In genomic region chr4:93897559-93897958, GRCh38 we compare ENCODE assay signal across 8 cellular contexts.
DNase-seq lines count a peak whose midpoint lies in the region; ATAC-seq and TF ChIP-seq lines count a peak whose summit lies in the region.

No MANE protein-coding gene starts in this region.

- no peaks in the 10 kb centered on the region for H3K9me3 ChIP-seq in CD4-positive, alpha-beta memory T cell (ENCODE audit: control insufficient read depth in 1 of 2, low read length in 2 of 2)

- H3K27me3 ChIP-seq in mesendoderm (ENCODE audit: insufficient read depth, low read length, poor library complexity) = no peaks in the 10 kb centered on the region
- no peaks in the 10 kb centered on the region for H3K27me3 ChIP-seq in CD4-positive, alpha-beta memory T cell (ENCODE audit: insufficient read depth, low read length)

- no peaks in the 10 kb centered on the region for H3K79me1 ChIP-seq in mesendoderm (ENCODE audit: low read length)

- no peak overlapping the region for H3K4me3 ChIP-seq in mesendoderm (ENCODE audit: low read length)
- H3K4me3 ChIP-seq in CD4-positive, alpha-beta memory T cell (ENCODE audit: low read length in 2 of 2) = no peak overlapping the region

- no peak overlapping the region for H2BK5ac ChIP-seq in mesendoderm (ENCODE audit: low read length)

- CTCF ChIA-PET in CD4-positive, alpha-beta memory T cell (lab: Charles Lee; ENCODE audit: partially characterized antibody) = no interaction called here

- no peak overlapping the region for H3K56ac ChIP-seq in mesendoderm (ENCODE audit: low read length)

- no CpG with 5 or more reads among the region's 1 CpG for WGBS in mesendoderm (ENCODE audit: extremely low coverage, insufficient coverage, low lambda C conversion rate)

- in situ Hi-C loops in GM13977 (cut with MboI; ENCODE audit: low pct_unique_long_range_greater_than_20kb, low sequenced_read_pairs, unreplicated experiment) = no loop called here

- H3K27me3 Mint-ChIP-seq in CD4-positive, alpha-beta memory T cell = no peaks in the 10 kb centered on the region
- no peaks in the 10 kb centered on the region for H3K27me3 Mint-ChIP-seq in glutamatergic neuron (ENCODE audit: unreplicated experiment)

- no peak overlapping the region for H2AK5ac ChIP-seq in mesendoderm (ENCODE audit: low read length)

- no peak for DNase-seq in GM13977 (ENCODE audit: low spot score)
- DNase-seq in mesendoderm = peak; percentile 8
- DNase-seq in CD4-positive, alpha-beta memory T cell = no peak
- DNase-seq in glutamatergic neuron = no peak
- no peak for DNase-seq in NK-92 (lab: John Stamatoyannopoulos, UW; ENCODE audit: unreplicated experiment)

- H3K36me3 ChIP-seq in mesendoderm (ENCODE audit: control insufficient read depth, insufficient read depth, low read length) = no peaks in the 10 kb centered on the region
- no peaks in the 10 kb centered on the region for H3K36me3 ChIP-seq in CD4-positive, alpha-beta memory T cell (ENCODE audit: insufficient read depth, low read length)

- no peak overlapping the region for H3K23ac ChIP-seq in mesendoderm (ENCODE audit: low read length)

- no peak overlapping the region for H3K4ac ChIP-seq in mesendoderm (ENCODE audit: low read depth, low read length)

- H3K79me2 ChIP-seq in mesendoderm (ENCODE audit: control insufficient read depth, insufficient read depth, low read length) = no peaks in the 10 kb centered on the region

- H3K9me3 Mint-ChIP-seq in CD4-positive, alpha-beta memory T cell = peaks cover 0 to 2% (median 0%) of the 10 kb centered on the region in 8 donors
- H3K9me3 Mint-ChIP-seq in glutamatergic neuron (ENCODE audit: unreplicated experiment) = no peaks in the 10 kb centered on the region

- no peaks in the 10 kb centered on the region for H3K4me1 ChIP-seq in mesendoderm (ENCODE audit: control insufficient read depth, low read depth, low read length)
- H3K4me1 ChIP-seq in CD4-positive, alpha-beta memory T cell (ENCODE audit: insufficient read depth, low read length) = no peaks in the 10 kb centered on the region

- ATAC-seq in HG03139 (IDR thresholded peaks at IDR 0.05; ENCODE audit: unreplicated experiment) (peak; percentile 66), SK-N-SH treated with all-trans-retinoic acid at 6 μM for 48 hours (peak; percentile 72), esophagus mucosa (no peak)

- H2BK120ac ChIP-seq in mesendoderm (ENCODE audit: low read depth, low read length) = no peak overlapping the region

- no peak overlapping the region for H3K9ac ChIP-seq in mesendoderm (ENCODE audit: low read length)

- no peak overlapping the region for H3K27ac ChIP-seq in mesendoderm (ENCODE audit: low read depth, low read length)
- no peak overlapping the region for H3K27ac ChIP-seq in CD4-positive, alpha-beta memory T cell (ENCODE audit: low read depth, low read length)

- H3K18ac ChIP-seq in mesendoderm (ENCODE audit: low read length) = no peak overlapping the region

- H3K36me3 Mint-ChIP-seq in CD4-positive, alpha-beta memory T cell = no peaks in the 10 kb centered on the region
- no peaks in the 10 kb centered on the region for H3K36me3 Mint-ChIP-seq in glutamatergic neuron (ENCODE audit: unreplicated experiment)

- TF ChIP-seq CTCF in GM13977 (IDR thresholded peaks at IDR 0.05; ENCODE audit: extremely low read depth, insufficient read depth, missing control alignments) (peak; percentile 43), glutamatergic neuron (IDR thresholded peaks at IDR 0.05; ENCODE audit: partially characterized antibody, unreplicated experiment) (no peak)

- H4K5ac ChIP-seq in mesendoderm (ENCODE audit: low read length) = no peak overlapping the region

- H2BK15ac ChIP-seq in mesendoderm (replicated peaks; ENCODE audit: low read depth) = no peak overlapping the region

- no peaks in the 10 kb centered on the region for H3K4me1 Mint-ChIP-seq in CD4-positive, alpha-beta memory T cell
- no peaks in the 10 kb centered on the region for H3K4me1 Mint-ChIP-seq in glutamatergic neuron (ENCODE audit: low read depth, unreplicated experiment)

- no peak overlapping the region for H3K27ac Mint-ChIP-seq in CD4-positive, alpha-beta memory T cell
- no peak overlapping the region for H3K27ac Mint-ChIP-seq in glutamatergic neuron (ENCODE audit: unreplicated experiment)

- no peak overlapping the region for H3K4me2 ChIP-seq in mesendoderm (ENCODE audit: low read length)

- POLR2A ChIA-PET in CD4-positive, alpha-beta memory T cell (lab: Charles Lee; ENCODE audit: partially characterized antibody) = no interaction called here

- H4K8ac ChIP-seq in mesendoderm (ENCODE audit: low read depth, low read length) = no peak overlapping the region

- intact Hi-C loops in CD4-positive, alpha-beta memory T cell (cut with micrococcal nuclease) = no loop called here

- H3K4me3 Mint-ChIP-seq in CD4-positive, alpha-beta memory T cell = no peak overlapping the region
- H3K4me3 Mint-ChIP-seq in glutamatergic neuron (ENCODE audit: unreplicated experiment) = no peak overlapping the region

TF ChIP-seq in SK-N-SH treated with all-trans-retinoic acid at 6 μM for 48 hours, 23 proteins besides CTCF, POLR2A, EP300 and RAD21:
- TF ChIP-seq ZNF8 (CRISPR knock-in tag; IDR thresholded peaks at IDR 0.05) (no peak), ZFP3 (CRISPR knock-in tag; IDR thresholded peaks at IDR 0.05) (no peak), GLIS3 (CRISPR knock-in tag; IDR thresholded peaks at IDR 0.05) (no peak), CSRNP3 (CRISPR knock-in tag; IDR thresholded peaks at IDR 0.05) (no peak), ZNF565 (CRISPR knock-in tag; conservative IDR thresholded peaks at IDR 0.05; ENCODE audit: low read depth) (no peak), RARB (CRISPR knock-in tag; IDR thresholded peaks at IDR 0.05) (no peak), ESRRG (CRISPR knock-in tag; IDR thresholded peaks at IDR 0.05) (no peak), PATZ1 (CRISPR knock-in tag; IDR thresholded peaks at IDR 0.05; ENCODE audit: borderline replicate concordance) (no peak), OSR1 (CRISPR knock-in tag; IDR thresholded peaks at IDR 0.05) (no peak)
TF ChIP-seq in SK-N-SH treated with all-trans-retinoic acid at 6 μM for 48 hours: peak in this region for 0.
